ENCODE assay signal across 19 cellular contexts in genomic region chr14:102678394-102678793, GRCh38.
DNase-seq lines count a peak whose midpoint lies in the region; ATAC-seq and TF ChIP-seq lines count a peak whose summit lies in the region.
"Had no signal": no experiment of that assay in that cellular context is flagged by ENCODE, and none has a peak within 500 bp of the region (broad histone marks: within the 10 kb centered on the region; RNA-seq: fewer than 3 reads in every experiment).

No MANE protein-coding gene starts in this region.

- H3K9ac ChIP-seq in SK-N-MC (ENCODE audit: insufficient read length) (no peak overlapping the region), endodermal cell (ENCODE audit: extremely low read depth, low read length, poor library complexity, severe bottlenecking) (no peak overlapping the region)

- no peaks in the 10 kb centered on the region for H3K4me1 ChIP-seq in endodermal cell (ENCODE audit: control insufficient read depth, insufficient read depth, low read length)

- peak overlapping the region; percentile 78; the same call in 1 of the 2 replicates for H3K27ac ChIP-seq in SK-N-MC
- no peak overlapping the region for H3K27ac ChIP-seq in endodermal cell (ENCODE audit: low read depth, low read length)
- H3K27ac ChIP-seq: 22Rv1, A549, C4-2B had no signal

- ATAC-seq in left colon = peak; percentile 32
- ATAC-seq: HCT116 had no signal

- H3K27ac Mint-ChIP-seq in progenitor cell of endocrine pancreas (peak overlapping the region; percentile 62), mesothelial cell of epicardium (no peak overlapping the region), endodermal cell (no peak overlapping the region)
- H3K27ac Mint-ChIP-seq: CD4-positive, alpha-beta T cell had no signal

- H3K36me3 Mint-ChIP-seq in progenitor cell of endocrine pancreas (ENCODE audit: insufficient read depth) (peaks cover 23% of the 10 kb centered on the region), mesothelial cell of epicardium (peaks cover 21% of the 10 kb centered on the region), endodermal cell (ENCODE audit: low read depth) (peaks cover 36% of the 10 kb centered on the region)

- no peak overlapping the region for H3K4me3 ChIP-seq in SK-N-MC
- H3K4me3 ChIP-seq in endodermal cell (ENCODE audit: low read length) = no peak overlapping the region
- H3K4me3 ChIP-seq: A549 had no signal

- WGBS in endodermal cell (ENCODE audit: insufficient coverage in 1 of 2, insufficient read length in 1 of 2), 2 experiments = 99% methylated on average over 2 of the region's 2 CpGs; no CpG with 5 or more reads in 1 of the 2 experiments

- intact Hi-C loops in left colon (cut with DNase I, micrococcal nuclease) = no loop called here

- H3K27me3 Mint-ChIP-seq in progenitor cell of endocrine pancreas (no peaks in the 10 kb centered on the region), mesothelial cell of epicardium (ENCODE audit: low read depth) (no peaks in the 10 kb centered on the region), endodermal cell (ENCODE audit: insufficient read depth) (no peaks in the 10 kb centered on the region)
- H3K27me3 Mint-ChIP-seq: CD4-positive, alpha-beta T cell had no signal

- peaks cover 31% of the 10 kb centered on the region for H3K36me3 ChIP-seq in SK-N-MC (ENCODE audit: insufficient read depth, low read length)
- peaks cover 17% of the 10 kb centered on the region for H3K36me3 ChIP-seq in endodermal cell (ENCODE audit: control insufficient read depth, insufficient read depth, low read length)

- no peaks in the 10 kb centered on the region for H3K27me3 ChIP-seq in endodermal cell (ENCODE audit: control insufficient read depth, insufficient read depth, low read length, poor library complexity, severe bottlenecking)

- DNase-seq in DMS53 (lab: John Stamatoyannopoulos, UW) = peak; percentile 29
- DNase-seq in DMS53 treated with DMSO at 0.1 percent for 48 hours (lab: John Stamatoyannopoulos, UW; ENCODE audit: unreplicated experiment) = no peak
- DNase-seq in SK-N-MC (ENCODE audit: low read depth, low spot score) = no peak
- no peak for DNase-seq in left colon
- no peak for DNase-seq in progenitor cell of endocrine pancreas (ENCODE audit: low spot score, unreplicated experiment)
- no peak for DNase-seq in mesothelial cell of epicardium (ENCODE audit: low spot score in 2 of 2, unreplicated experiment in 2 of 2)
- DNase-seq in endodermal cell = no peak
- no peak for DNase-seq in NCI-H526 treated with DMSO at 0.1 percent for 48 hours (lab: John Stamatoyannopoulos, UW)
- DNase-seq: AML-193; Caco-2; CD4-positive, alpha-beta T cell; DMS79 treated with DMSO at 0.1 percent for 48 hours; GF-D8; GOT3; H7 had no signal

- H3K4me1 Mint-ChIP-seq in progenitor cell of endocrine pancreas (ENCODE audit: low read depth) (peaks cover 6% of the 10 kb centered on the region), mesothelial cell of epicardium (peaks cover 5% of the 10 kb centered on the region), endodermal cell (no peaks in the 10 kb centered on the region)

- H3K9me3 ChIP-seq in SK-N-MC (ENCODE audit: low read depth, low read length) = no peaks in the 10 kb centered on the region
- peaks cover 13% of the 10 kb centered on the region for H3K9me3 ChIP-seq in endodermal cell (ENCODE audit: control insufficient read depth, low read length)
- H3K9me3 ChIP-seq: A549, Caco-2 had no signal

- H3K4me3 Mint-ChIP-seq in progenitor cell of endocrine pancreas (ENCODE audit: low read depth) (no peak overlapping the region), mesothelial cell of epicardium (no peak overlapping the region), endodermal cell (no peak overlapping the region)
- H3K4me3 Mint-ChIP-seq: CD4-positive, alpha-beta T cell had no signal

- TF ChIP-seq CTCF in progenitor cell of endocrine pancreas (IDR thresholded peaks at IDR 0.05; ENCODE audit: unreplicated experiment) (no peak), mesothelial cell of epicardium (IDR thresholded peaks at IDR 0.05; ENCODE audit: unreplicated experiment) (no peak), endodermal cell (conservative IDR thresholded peaks at IDR 0.05) (no peak)

- H3K9me3 Mint-ChIP-seq in progenitor cell of endocrine pancreas (ENCODE audit: low read depth) (peaks cover 7% of the 10 kb centered on the region), mesothelial cell of epicardium (peaks cover 7% of the 10 kb centered on the region), endodermal cell (peaks cover 28% of the 10 kb centered on the region)
- H3K9me3 Mint-ChIP-seq: CD4-positive, alpha-beta T cell had no signal
